ENCODE assay signal across 20 cellular contexts in the genomic region with DNA sequence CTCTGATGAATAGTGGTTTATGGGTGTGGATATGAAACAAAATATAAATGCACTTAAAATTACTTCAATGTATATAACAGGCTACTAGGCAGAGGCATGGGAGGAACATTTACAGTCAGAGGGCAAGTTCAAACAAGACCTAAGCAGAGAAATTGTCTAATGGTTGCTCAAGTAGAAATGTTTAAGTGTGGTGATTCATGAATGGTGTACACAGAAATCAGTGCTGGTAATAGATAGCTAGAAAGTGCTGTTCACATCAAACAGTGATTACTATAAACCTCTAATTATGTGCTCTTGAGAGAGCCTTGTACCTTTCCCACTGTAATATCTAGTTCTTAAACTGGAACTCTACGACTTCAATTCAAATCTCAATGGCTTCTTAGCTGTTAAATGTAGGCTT.
DNase-seq lines count a peak whose midpoint lies in the region; ATAC-seq, FAIRE-seq and TF ChIP-seq lines count a peak whose summit lies in the region.
"Had no signal": no experiment of that assay in that cellular context is flagged by ENCODE, and none has a peak within 500 bp of the region (broad histone marks: within the 10 kb centered on the region; RNA-seq: fewer than 3 reads in every experiment).

No MANE protein-coding gene starts in this region.

- CTCF ChIA-PET in HEK293T (lab: Yijun Ruan, JAX), result interaction anchor here (0.9 kb wide), 2 partner anchors 10 to 18 kb away, joined by 3 read pairs; no protein-coding TSS in a partner anchor

- intact Hi-C loops in right cardiac atrium (cut with DNase I), result no loop called here

- DNase-seq in D721Med (ENCODE audit: insufficient read length, low spot score) (no peak), NCI-H1105 (lab: John Stamatoyannopoulos, UW) (peak; percentile 80), NCI-H2227 (lab: John Stamatoyannopoulos, UW; ENCODE audit: unreplicated experiment) (peak; percentile 92), epithelial cell of esophagus (ENCODE audit: low read depth) (peak; percentile 94), right cardiac atrium (no peak), NAMALWA (ENCODE audit: low spot score) (no peak), HEK293T (ENCODE audit: extremely low spot score) (no peak)
- no peak for DNase-seq in activated CD4-positive, alpha-beta T cell treated with anti-CD3 and anti-CD28 coated beads, Interleukin-2, amount 50 U/mL, for 4 hours
- DNase-seq: activated CD4-positive, alpha-beta T cell treated with anti-CD3 and anti-CD28 coated beads for 1 hour; dorsolateral prefrontal cortex; NCI-H524 treated with DMSO at 0.1 percent for 48 hours; nucleus accumbens; right lobe of liver; stimulated activated naive CD8-positive, alpha-beta T cell treated with anti-CD3 and anti-CD28 coated beads, Interleukin-15, Interleukin-2, amounts not matched to agents 100 U/mL and 50 U/mL, for 24 hours had no signal

- H3K9me3 ChIP-seq in right cardiac atrium (ENCODE audit: control insufficient read depth, low read length), result no peaks in the 10 kb centered on the region
- H3K9me3 ChIP-seq: BLaER1 treated with 17β-estradiol and CSF1 and Interleukin-3, amounts not matched to agents 10 nM and 100 nM; gastroesophageal sphincter; right lobe of liver; tibial nerve had no signal

- no peaks in the 10 kb centered on the region for H3K4me1 ChIP-seq in right cardiac atrium (ENCODE audit: control insufficient read depth, insufficient read depth, low read length)
- H3K4me1 ChIP-seq: BLaER1 treated with 17β-estradiol and CSF1 and Interleukin-3, amounts not matched to agents 10 nM and 100 nM; gastroesophageal sphincter; right lobe of liver; tibial nerve had no signal

- no peak overlapping the region for H3K27ac ChIP-seq in right cardiac atrium (ENCODE audit: low read length)
- H3K27ac ChIP-seq: BLaER1 treated with 17β-estradiol and CSF1 and Interleukin-3, amounts not matched to agents 10 nM and 100 nM; dorsolateral prefrontal cortex; gastroesophageal sphincter; right lobe of liver; SK-N-MC had no signal

- TF ChIP-seq CTCF in D721Med (IDR thresholded peaks at IDR 0.05; ENCODE audit: insufficient read depth, missing control alignments) (no peak), epithelial cell of esophagus (IDR thresholded peaks at IDR 0.05; ENCODE audit: insufficient read depth, low read depth, low read length, missing control alignments) (no peak)

- ATAC-seq in right cardiac atrium, result no peak
- ATAC-seq: gastroesophageal sphincter; right lobe of liver; stimulated activated naive CD8-positive, alpha-beta T cell treated with anti-CD3 and anti-CD28 coated beads, Interleukin-15, Interleukin-2, amounts not matched to agents 100 U/mL and 50 U/mL, for 24 hours had no signal

- POLR2A ChIA-PET in HEK293T (lab: Yijun Ruan, JAX), result no interaction called here

- no peaks in the 10 kb centered on the region for H3K27me3 ChIP-seq in right cardiac atrium (ENCODE audit: control insufficient read depth, insufficient read depth)
- H3K27me3 ChIP-seq: BLaER1 treated with 17β-estradiol and CSF1 and Interleukin-3, amounts not matched to agents 10 nM and 100 nM; dorsolateral prefrontal cortex; gastroesophageal sphincter; right lobe of liver; tibial nerve had no signal

- peak; percentile 41 for FAIRE-seq in D721Med (lab: Jason Lieb, UNC)
- FAIRE-seq: GM18507, H54 had no signal

- WGBS in right cardiac atrium, result 92% methylated on average over 1 of the region's 1 CpG

- H3K4me3 ChIP-seq in epithelial cell of esophagus (ENCODE audit: low read length), result no peak overlapping the region
- H3K4me3 ChIP-seq in right cardiac atrium (ENCODE audit: low read length), result no peak overlapping the region
- H3K4me3 ChIP-seq: BLaER1 treated with 17β-estradiol and CSF1 and Interleukin-3, amounts not matched to agents 10 nM and 100 nM; dorsolateral prefrontal cortex; gastroesophageal sphincter; right lobe of liver; SK-N-MC; tibial nerve had no signal

TF ChIP-seq in HEK293T, 16 proteins besides CTCF, POLR2A, EP300 and RAD21:
- TF ChIP-seq SUZ12 (IDR thresholded peaks at IDR 0.05) (no peak), SP1 (IDR thresholded peaks at IDR 0.05) (no peak)

Comparison
In these comparisons a context has a peak if more than half of its experiments do, and no peak if none do; other contexts are left out.
1. DNase-seq: peak in NCI-H1105 (single experiment), NCI-H2227 (single experiment) and epithelial cell of esophagus (single experiment); none in D721Med (single experiment), right cardiac atrium (0 of 3), NAMALWA (single experiment), HEK293T (single experiment) and activated CD4-positive, alpha-beta T cell treated with anti-CD3 and anti-CD28 coated beads, Interleukin-2, amount 50 U/mL, for 4 hours (0 of 2).